Comparison of ENCODE assay signal across 1 cellular context in the genomic region with DNA sequence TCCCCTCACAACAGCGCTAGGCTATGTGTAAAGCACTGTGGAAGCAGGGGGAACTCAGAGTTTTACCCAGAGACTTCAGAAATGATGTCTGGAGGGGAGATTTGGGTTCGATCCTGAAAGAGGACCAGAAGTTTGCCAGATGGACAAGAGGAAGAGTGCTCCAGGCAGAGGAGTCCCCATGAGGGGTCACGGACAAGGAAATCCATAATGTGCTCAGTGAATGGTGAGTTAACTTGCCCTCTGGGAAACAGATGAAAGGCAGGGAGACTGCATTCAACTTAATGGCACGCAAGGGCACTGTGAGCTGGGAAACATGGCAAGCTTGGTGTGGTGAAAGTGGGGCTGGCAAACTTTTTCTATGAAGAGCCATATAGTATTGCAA.
TF ChIP-seq lines count a peak whose summit lies in the region.

No MANE protein-coding gene starts in this region.

TF ChIP-seq in SK-N-SH treated with all-trans-retinoic acid at 6 μM for 48 hours, 23 proteins besides CTCF, POLR2A, EP300 and RAD21:
- TF ChIP-seq, protein P1, sequence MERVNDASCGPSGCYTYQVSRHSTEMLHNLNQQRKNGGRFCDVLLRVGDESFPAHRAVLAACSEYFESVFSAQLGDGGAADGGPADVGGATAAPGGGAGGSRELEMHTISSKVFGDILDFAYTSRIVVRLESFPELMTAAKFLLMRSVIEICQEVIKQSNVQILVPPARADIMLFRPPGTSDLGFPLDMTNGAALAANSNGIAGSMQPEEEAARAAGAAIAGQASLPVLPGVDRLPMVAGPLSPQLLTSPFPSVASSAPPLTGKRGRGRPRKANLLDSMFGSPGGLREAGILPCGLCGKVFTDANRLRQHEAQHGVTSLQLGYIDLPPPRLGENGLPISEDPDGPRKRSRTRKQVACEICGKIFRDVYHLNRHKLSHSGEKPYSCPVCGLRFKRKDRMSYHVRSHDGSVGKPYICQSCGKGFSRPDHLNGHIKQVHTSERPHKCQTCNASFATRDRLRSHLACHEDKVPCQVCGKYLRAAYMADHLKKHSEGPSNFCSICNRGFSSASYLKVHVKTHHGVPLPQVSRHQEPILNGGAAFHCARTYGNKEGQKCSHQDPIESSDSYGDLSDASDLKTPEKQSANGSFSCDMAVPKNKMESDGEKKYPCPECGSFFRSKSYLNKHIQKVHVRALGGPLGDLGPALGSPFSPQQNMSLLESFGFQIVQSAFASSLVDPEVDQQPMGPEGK (CRISPR knock-in tag; IDR thresholded peaks at IDR 0.05; ENCODE audit: borderline replicate concordance), result no peak
- TF ChIP-seq ZC3H10 (CRISPR knock-in tag; IDR thresholded peaks at IDR 0.05), result no peak
- TF ChIP-seq ZNF565 (CRISPR knock-in tag; conservative IDR thresholded peaks at IDR 0.05; ENCODE audit: low read depth), result no peak
- TF ChIP-seq CSDC2 (CRISPR knock-in tag; IDR thresholded peaks at IDR 0.05), result no peak
- no peak for TF ChIP-seq OSR1 (CRISPR knock-in tag; IDR thresholded peaks at IDR 0.05)
- TF ChIP-seq, protein P2, sequence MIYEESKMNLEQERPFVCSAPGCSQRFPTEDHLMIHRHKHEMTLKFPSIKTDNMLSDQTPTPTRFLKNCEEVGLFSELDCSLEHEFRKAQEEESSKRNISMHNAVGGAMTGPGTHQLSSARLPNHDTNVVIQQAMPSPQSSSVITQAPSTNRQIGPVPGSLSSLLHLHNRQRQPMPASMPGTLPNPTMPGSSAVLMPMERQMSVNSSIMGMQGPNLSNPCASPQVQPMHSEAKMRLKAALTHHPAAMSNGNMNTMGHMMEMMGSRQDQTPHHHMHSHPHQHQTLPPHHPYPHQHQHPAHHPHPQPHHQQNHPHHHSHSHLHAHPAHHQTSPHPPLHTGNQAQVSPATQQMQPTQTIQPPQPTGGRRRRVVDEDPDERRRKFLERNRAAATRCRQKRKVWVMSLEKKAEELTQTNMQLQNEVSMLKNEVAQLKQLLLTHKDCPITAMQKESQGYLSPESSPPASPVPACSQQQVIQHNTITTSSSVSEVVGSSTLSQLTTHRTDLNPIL (CRISPR knock-in tag; IDR thresholded peaks at IDR 0.05; ENCODE audit: low read depth), result no peak
- no peak for TF ChIP-seq TOX (CRISPR knock-in tag; IDR thresholded peaks at IDR 0.05; ENCODE audit: borderline replicate concordance)
- TF ChIP-seq TCF4 (CRISPR knock-in tag; IDR thresholded peaks at IDR 0.05; ENCODE audit: borderline replicate concordance), result no peak
- TF ChIP-seq ESRRG (CRISPR knock-in tag; IDR thresholded peaks at IDR 0.05), result no peak
- no peak for TF ChIP-seq ZNF70 (CRISPR knock-in tag; IDR thresholded peaks at IDR 0.05)
- TF ChIP-seq SNAI2 (CRISPR knock-in tag; IDR thresholded peaks at IDR 0.05), result no peak
- TF ChIP-seq, protein P3, sequence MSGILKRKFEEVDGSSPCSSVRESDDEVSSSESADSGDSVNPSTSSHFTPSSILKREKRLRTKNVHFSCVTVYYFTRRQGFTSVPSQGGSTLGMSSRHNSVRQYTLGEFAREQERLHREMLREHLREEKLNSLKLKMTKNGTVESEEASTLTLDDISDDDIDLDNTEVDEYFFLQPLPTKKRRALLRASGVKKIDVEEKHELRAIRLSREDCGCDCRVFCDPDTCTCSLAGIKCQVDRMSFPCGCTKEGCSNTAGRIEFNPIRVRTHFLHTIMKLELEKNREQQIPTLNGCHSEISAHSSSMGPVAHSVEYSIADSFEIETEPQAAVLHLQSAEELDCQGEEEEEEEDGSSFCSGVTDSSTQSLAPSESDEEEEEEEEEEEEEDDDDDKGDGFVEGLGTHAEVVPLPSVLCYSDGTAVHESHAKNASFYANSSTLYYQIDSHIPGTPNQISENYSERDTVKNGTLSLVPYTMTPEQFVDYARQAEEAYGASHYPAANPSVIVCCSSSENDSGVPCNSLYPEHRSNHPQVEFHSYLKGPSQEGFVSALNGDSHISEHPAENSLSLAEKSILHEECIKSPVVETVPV (CRISPR knock-in tag; IDR thresholded peaks at IDR 0.05), result no peak
- TF ChIP-seq PPARA (CRISPR knock-in tag; IDR thresholded peaks at IDR 0.05; ENCODE audit: borderline replicate concordance), result no peak
- TF ChIP-seq, protein P4, sequence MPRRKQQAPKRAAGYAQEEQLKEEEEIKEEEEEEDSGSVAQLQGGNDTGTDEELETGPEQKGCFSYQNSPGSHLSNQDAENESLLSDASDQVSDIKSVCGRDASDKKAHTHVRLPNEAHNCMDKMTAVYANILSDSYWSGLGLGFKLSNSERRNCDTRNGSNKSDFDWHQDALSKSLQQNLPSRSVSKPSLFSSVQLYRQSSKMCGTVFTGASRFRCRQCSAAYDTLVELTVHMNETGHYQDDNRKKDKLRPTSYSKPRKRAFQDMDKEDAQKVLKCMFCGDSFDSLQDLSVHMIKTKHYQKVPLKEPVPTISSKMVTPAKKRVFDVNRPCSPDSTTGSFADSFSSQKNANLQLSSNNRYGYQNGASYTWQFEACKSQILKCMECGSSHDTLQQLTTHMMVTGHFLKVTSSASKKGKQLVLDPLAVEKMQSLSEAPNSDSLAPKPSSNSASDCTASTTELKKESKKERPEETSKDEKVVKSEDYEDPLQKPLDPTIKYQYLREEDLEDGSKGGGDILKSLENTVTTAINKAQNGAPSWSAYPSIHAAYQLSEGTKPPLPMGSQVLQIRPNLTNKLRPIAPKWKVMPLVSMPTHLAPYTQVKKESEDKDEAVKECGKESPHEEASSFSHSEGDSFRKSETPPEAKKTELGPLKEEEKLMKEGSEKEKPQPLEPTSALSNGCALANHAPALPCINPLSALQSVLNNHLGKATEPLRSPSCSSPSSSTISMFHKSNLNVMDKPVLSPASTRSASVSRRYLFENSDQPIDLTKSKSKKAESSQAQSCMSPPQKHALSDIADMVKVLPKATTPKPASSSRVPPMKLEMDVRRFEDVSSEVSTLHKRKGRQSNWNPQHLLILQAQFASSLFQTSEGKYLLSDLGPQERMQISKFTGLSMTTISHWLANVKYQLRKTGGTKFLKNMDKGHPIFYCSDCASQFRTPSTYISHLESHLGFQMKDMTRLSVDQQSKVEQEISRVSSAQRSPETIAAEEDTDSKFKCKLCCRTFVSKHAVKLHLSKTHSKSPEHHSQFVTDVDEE (CRISPR knock-in tag; IDR thresholded peaks at IDR 0.05), result no peak
- TF ChIP-seq, protein P5, sequence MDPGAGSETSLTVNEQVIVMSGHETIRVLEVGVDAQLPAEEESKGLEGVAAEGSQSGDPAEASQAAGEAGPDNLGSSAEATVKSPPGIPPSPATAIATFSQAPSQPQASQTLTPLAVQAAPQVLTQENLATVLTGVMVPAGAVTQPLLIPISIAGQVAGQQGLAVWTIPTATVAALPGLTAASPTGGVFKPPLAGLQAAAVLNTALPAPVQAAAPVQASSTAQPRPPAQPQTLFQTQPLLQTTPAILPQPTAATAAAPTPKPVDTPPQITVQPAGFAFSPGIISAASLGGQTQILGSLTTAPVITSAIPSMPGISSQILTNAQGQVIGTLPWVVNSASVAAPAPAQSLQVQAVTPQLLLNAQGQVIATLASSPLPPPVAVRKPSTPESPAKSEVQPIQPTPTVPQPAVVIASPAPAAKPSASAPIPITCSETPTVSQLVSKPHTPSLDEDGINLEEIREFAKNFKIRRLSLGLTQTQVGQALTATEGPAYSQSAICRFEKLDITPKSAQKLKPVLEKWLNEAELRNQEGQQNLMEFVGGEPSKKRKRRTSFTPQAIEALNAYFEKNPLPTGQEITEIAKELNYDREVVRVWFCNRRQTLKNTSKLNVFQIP (CRISPR knock-in tag; IDR thresholded peaks at IDR 0.05; ENCODE audit: borderline replicate concordance, low read depth), result no peak
- TF ChIP-seq ZFP3 (CRISPR knock-in tag; IDR thresholded peaks at IDR 0.05), result no peak
- TF ChIP-seq ISL1 (CRISPR knock-in tag; IDR thresholded peaks at IDR 0.05), result no peak
- TF ChIP-seq ARNTL (CRISPR knock-in tag; IDR thresholded peaks at IDR 0.05; ENCODE audit: borderline replicate concordance, low read depth), result no peak
TF ChIP-seq in SK-N-SH treated with all-trans-retinoic acid at 6 μM for 48 hours: peak in this region for 0.
